Comparison of ENCODE assay signal across 15 cellular contexts in genomic region chr7:27553288-27553687, GRCh38.
"Had no signal": no experiment of that assay in that cellular context is flagged by ENCODE, and none has a peak within 500 bp of the region (broad histone marks: within the 10 kb centered on the region; RNA-seq: fewer than 3 reads in every experiment).

No MANE protein-coding gene starts in this region.

- H3K4me3 Mint-ChIP-seq: central memory CD8-positive, alpha-beta T cell; neural progenitor cell; stimulated activated naive CD8-positive, alpha-beta T cell treated with anti-CD3 and anti-CD28 coated beads, Interleukin-15, amount 100 ng/mL, for 72 hours had no signal

- H3K36me3 Mint-ChIP-seq: neural progenitor cell had no signal

- H3K27ac ChIP-seq: epithelial cell of prostate, gastrocnemius medialis, neural progenitor cell, ovary, uterus had no signal

- H3K9me3 ChIP-seq: gastrocnemius medialis, ovary, uterus had no signal

- H3K4me1 ChIP-seq: gastrocnemius medialis, uterus had no signal

- H3K9ac ChIP-seq: neural progenitor cell had no signal

- DNase-seq: activated naive CD4-positive, alpha-beta T cell treated with anti-CD3 and anti-CD28 coated beads, Interleukin-2, amount 50 U/mL, for 16 hours; activated T-cell treated with anti-CD3 and anti-CD28 coated beads, Interleukin-2, amount 50 U/mL, for 1 hour; cortex of kidney; effector memory CD4-positive, alpha-beta T cell; gastrocnemius medialis; kidney; left ventricle myocardium superior; ovary; stimulated activated CD4-positive, alpha-beta T cell treated with anti-CD3 and anti-CD28 coated beads, Interleukin-4, amount 100 ng/mL, for 1 hour; stimulated activated CD8-positive, alpha-beta memory T cell treated with anti-CD3 and anti-CD28 coated beads, Interleukin-4, amount 100 ng/mL, for 48 hours; stimulated activated naive CD8-positive, alpha-beta T cell treated with anti-CD3 and anti-CD28 coated beads, Interleukin-15, amount 100 ng/mL, for 72 hours; uterus had no signal

- H3K9me3 Mint-ChIP-seq: central memory CD8-positive, alpha-beta T cell; neural progenitor cell; stimulated activated naive CD8-positive, alpha-beta T cell treated with anti-CD3 and anti-CD28 coated beads, Interleukin-15, amount 100 ng/mL, for 72 hours had no signal

- H3K4me3 ChIP-seq: gastrocnemius medialis, neural progenitor cell, ovary, uterus had no signal

- H3K27me3 ChIP-seq: gastrocnemius medialis, neural progenitor cell, ovary, uterus had no signal

- H3K36me3 ChIP-seq: gastrocnemius medialis, neural progenitor cell, ovary, uterus had no signal

- H3K27ac Mint-ChIP-seq: neural progenitor cell; stimulated activated naive CD8-positive, alpha-beta T cell treated with anti-CD3 and anti-CD28 coated beads, Interleukin-15, amount 100 ng/mL, for 72 hours had no signal

- H3K4me1 Mint-ChIP-seq: central memory CD8-positive, alpha-beta T cell; neural progenitor cell; stimulated activated naive CD8-positive, alpha-beta T cell treated with anti-CD3 and anti-CD28 coated beads, Interleukin-15, amount 100 ng/mL, for 72 hours had no signal

- ATAC-seq: gastrocnemius medialis; left ventricle myocardium superior; stimulated activated naive CD8-positive, alpha-beta T cell treated with anti-CD3 and anti-CD28 coated beads, Interleukin-15, amount 100 ng/mL, for 72 hours had no signal

- H3K27me3 Mint-ChIP-seq: central memory CD8-positive, alpha-beta T cell; stimulated activated naive CD8-positive, alpha-beta T cell treated with anti-CD3 and anti-CD28 coated beads, Interleukin-15, amount 100 ng/mL, for 72 hours had no signal
